ENCODE assay signal across 31 cellular contexts in the genomic region with DNA sequence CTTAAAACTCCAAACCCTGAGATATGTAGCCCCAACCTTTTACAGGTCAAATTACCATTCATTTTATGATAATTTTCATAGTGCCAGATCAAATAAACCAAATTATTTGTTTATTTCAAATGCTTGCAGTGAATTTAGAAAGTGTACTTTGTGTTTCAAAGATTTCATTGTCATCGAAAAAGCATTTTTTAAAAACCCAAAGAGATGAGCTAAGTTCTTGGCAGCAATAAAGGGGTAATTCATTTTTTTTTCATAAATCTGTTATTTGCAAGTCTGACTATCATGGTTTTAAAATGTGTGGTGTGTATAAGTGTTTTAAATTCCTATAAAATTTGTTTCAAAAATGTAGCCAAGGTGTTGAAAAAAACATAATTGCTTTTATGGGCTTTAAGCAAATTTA.
"Had no signal": no experiment of that assay in that cellular context is flagged by ENCODE, and none has a peak within 500 bp of the region (broad histone marks: within the 10 kb centered on the region; RNA-seq: fewer than 3 reads in every experiment).

No MANE protein-coding gene starts in this region.

- H3K36me3 ChIP-seq: neural progenitor cell, ovary, right lobe of liver, sigmoid colon, spleen, suprapubic skin, tibial artery, transverse colon, upper lobe of right lung, uterus had no signal

- H3K9me3 Mint-ChIP-seq: nephron, neural progenitor cell, type B pancreatic cell had no signal

- H3K4me2 ChIP-seq: neural progenitor cell, smooth muscle cell had no signal

- DNase-seq: natural killer cell; occipital lobe; ovary; posterior cingulate gyrus; psoas muscle; right cardiac atrium; right lobe of liver; sigmoid colon; spleen; stimulated activated CD4-positive, alpha-beta T cell treated with anti-CD3 and anti-CD28 coated beads, Interleukin-12 subunit alpha, Interleukin-12 subunit beta, amount 100 ng/mL, for 4 hours; stimulated activated CD4-positive, alpha-beta T cell treated with anti-CD3 and anti-CD28 coated beads, Interleukin-1b, Interleukin-23, amount 100 ng/mL, for 48 hours; stimulated activated CD4-positive, alpha-beta T cell treated with anti-CD3 and anti-CD28 coated beads, Interleukin-4, amount 100 ng/mL, for 1 hour; stimulated activated CD4-positive, alpha-beta T cell treated with anti-CD3 and anti-CD28 coated beads, Interleukin-4, amount 100 ng/mL, for 4 hours; stimulated activated CD8-positive, alpha-beta memory T cell treated with anti-CD3 and anti-CD28 coated beads, Interleukin-4, amount 100 ng/mL, for 48 hours; stimulated activated naive CD4-positive, alpha-beta T cell; stimulated activated naive CD8-positive, alpha-beta T cell treated with anti-CD3 and anti-CD28 coated beads, Interleukin-15, amount 100 ng/mL, for 72 hours; stimulated activated naive CD8-positive, alpha-beta T cell treated with anti-CD3 and anti-CD28 coated beads, Interleukin-15, Interleukin-2, amounts not matched to agents 100 U/mL and 50 U/mL, for 24 hours; substantia nigra; testis; tibial artery; transverse colon; upper lobe of right lung; uterus had no signal

- H3K27me3 ChIP-seq: neural progenitor cell, ovary, right lobe of liver, sigmoid colon, spleen, suprapubic skin, testis, tibial artery, transverse colon, upper lobe of right lung, uterus had no signal

- H3K9me3 ChIP-seq: ovary, psoas muscle, right lobe of liver, sigmoid colon, suprapubic skin, testis, tibial artery, transverse colon, upper lobe of right lung, uterus had no signal

- H3K27ac ChIP-seq: neural progenitor cell, ovary, parathyroid adenoma, psoas muscle, right lobe of liver, sigmoid colon, spleen, suprapubic skin, testis, tibial artery, transverse colon, upper lobe of right lung, uterus had no signal

- H3K27me3 Mint-ChIP-seq: progenitor cell of endocrine pancreas, type B pancreatic cell had no signal

- H3K4me3 Mint-ChIP-seq: natural killer cell; nephron; neural progenitor cell; stimulated activated memory B cell treated with anti-CD40 and anti-IgM and Interleukin-4, amounts not matched to agents 10 μg/mL and 1 μg/mL and 100 μg/mL, for 72 hours; stimulated activated naive CD8-positive, alpha-beta T cell treated with anti-CD3 and anti-CD28 coated beads, Interleukin-15, amount 100 ng/mL, for 72 hours; type B pancreatic cell had no signal

- H3K4me1 Mint-ChIP-seq: natural killer cell; nephron; neural progenitor cell; stimulated activated naive CD8-positive, alpha-beta T cell treated with anti-CD3 and anti-CD28 coated beads, Interleukin-15, amount 100 ng/mL, for 72 hours had no signal

- H3K79me2 ChIP-seq: parathyroid adenoma had no signal

- H3K36me3 Mint-ChIP-seq: natural killer cell; stimulated activated memory B cell treated with anti-CD40 and anti-IgM and Interleukin-4, amounts not matched to agents 10 μg/mL and 1 μg/mL and 100 μg/mL, for 72 hours; type B pancreatic cell had no signal

- H3K4me3 ChIP-seq: neural progenitor cell, ovary, psoas muscle, right lobe of liver, sigmoid colon, smooth muscle cell, spleen, suprapubic skin, testis, tibial artery, transverse colon, upper lobe of right lung, uterus had no signal

- H2AFZ ChIP-seq: neural progenitor cell, parathyroid adenoma had no signal

- H3K9ac ChIP-seq: neural progenitor cell, parathyroid adenoma had no signal

- H3K27ac Mint-ChIP-seq: natural killer cell; nephron; neural progenitor cell; progenitor cell of endocrine pancreas; stimulated activated memory B cell treated with anti-CD40 and anti-IgM and Interleukin-4, amounts not matched to agents 10 μg/mL and 1 μg/mL and 100 μg/mL, for 72 hours; stimulated activated naive CD8-positive, alpha-beta T cell treated with anti-CD3 and anti-CD28 coated beads, Interleukin-15, amount 100 ng/mL, for 72 hours; type B pancreatic cell had no signal

- H3K4me1 ChIP-seq: neural progenitor cell, parathyroid adenoma, psoas muscle, right lobe of liver, sigmoid colon, spleen, suprapubic skin, testis, tibial artery, transverse colon, upper lobe of right lung, uterus had no signal
